ENCODE assay signal across 18 cellular contexts in the genomic region with DNA sequence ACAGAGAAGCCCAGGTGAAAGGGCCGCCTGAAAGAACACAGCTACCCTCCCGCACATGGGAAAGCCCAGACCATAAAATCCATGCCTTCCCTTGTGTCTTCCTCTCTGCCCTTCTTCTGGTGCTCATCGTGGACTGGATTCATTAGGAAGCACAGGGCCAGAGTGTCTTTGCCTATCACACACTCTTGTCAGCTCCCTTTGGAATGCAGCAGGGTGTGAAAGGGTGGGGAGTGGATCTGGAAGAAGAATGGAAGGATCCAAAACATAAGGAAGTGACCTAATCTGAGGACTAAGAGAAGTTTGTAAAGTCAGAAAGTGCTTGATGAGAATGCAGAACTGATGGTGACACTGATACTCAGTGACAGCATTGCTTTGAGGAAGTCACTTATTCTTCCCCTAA.
"Had no signal": no experiment of that assay in that cellular context is flagged by ENCODE, and none has a peak within 500 bp of the region (broad histone marks: within the 10 kb centered on the region; RNA-seq: fewer than 3 reads in every experiment).

No MANE protein-coding gene starts in this region.

- H3K4me1 ChIP-seq: heart right ventricle, left ventricle myocardium inferior, tibial artery, uterus had no signal

- H3K4me3 ChIP-seq: gastroesophageal sphincter, heart right ventricle, left ventricle myocardium inferior, tibial artery, uterus had no signal

- H3K27ac ChIP-seq: gastroesophageal sphincter, heart right ventricle, left ventricle myocardium inferior, tibial artery, uterus, WERI-Rb-1 had no signal

- H3K36me3 ChIP-seq: gastroesophageal sphincter, heart right ventricle, left ventricle myocardium inferior, tibial artery, uterus, WERI-Rb-1 had no signal

- DNase-seq: activated CD4-positive, alpha-beta T cell treated with anti-CD3 and anti-CD28 coated beads, Interleukin-2, amount 50 U/mL, for 48 hours; activated CD8-positive, alpha-beta memory T cell treated with anti-CD3 and anti-CD28 coated beads, Interleukin-2, amount 10 ng/mL, durations not matched to agents 7 days and 5 days; activated naive CD4-positive, alpha-beta T cell treated with anti-CD3 and anti-CD28 coated beads, Interleukin-2, amount 10 ng/mL, durations not matched to agents 7 days and 5 days; activated T-cell treated with anti-CD3 and anti-CD28 coated beads, Interleukin-2, amount 50 U/mL, for 1 hour; dermis blood vessel endothelial cell; effector memory CD8-positive, alpha-beta T cell; erythroblast; heart right ventricle; left ventricle myocardium inferior; occipital lobe; right cardiac atrium; small intestine; stimulated activated CD4-positive, alpha-beta T cell treated with anti-CD3 and anti-CD28 coated beads, Interleukin-4, amount 100 ng/mL, for 24 hours; stimulated activated naive CD4-positive, alpha-beta T cell; tibial artery; uterus; WERI-Rb-1 had no signal

- H3K27me3 ChIP-seq: gastroesophageal sphincter, heart right ventricle, tibial artery, uterus had no signal
